Comparison of ENCODE assay signal across 18 cellular contexts in the genomic region with DNA sequence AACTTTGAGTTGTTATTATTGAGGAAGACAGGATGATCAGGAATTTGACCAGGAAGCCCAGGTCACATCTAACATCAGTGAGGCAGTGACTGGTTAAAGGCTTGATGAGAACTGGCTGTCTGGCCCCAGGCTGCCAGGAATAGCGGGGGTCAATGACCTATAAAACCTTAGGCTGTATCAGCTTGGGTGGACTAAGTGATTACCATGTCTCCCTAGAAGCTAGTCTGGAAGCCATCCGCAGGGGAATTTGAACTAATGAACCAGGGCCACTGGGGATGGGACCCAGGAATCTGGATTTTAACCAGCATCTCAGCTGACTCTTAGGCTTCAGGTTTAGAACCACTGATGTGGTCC. TPM values are rescaled to one million over a fixed set of nuclear protein-coding genes. Genes with fewer than 3 reads are reported as not detected.
DNase-seq lines count a peak whose midpoint lies in the region; ATAC-seq and TF ChIP-seq lines count a peak whose summit lies in the region.
"Had no signal": no experiment of that assay in that cellular context is flagged by ENCODE, and none has a peak within 500 bp of the region (broad histone marks: within the 10 kb centered on the region; RNA-seq: fewer than 3 reads in every experiment).

No MANE protein-coding gene starts in this region.

- H3K36me3 ChIP-seq in osteoblast (ENCODE audit: insufficient read depth, low read length) (no peaks in the 10 kb centered on the region), tibial nerve (no peaks in the 10 kb centered on the region)
- H3K36me3 ChIP-seq: BLaER1 treated with 17β-estradiol and CSF1 and Interleukin-3, amounts not matched to agents 10 nM and 100 nM had no signal

- POLR2A ChIA-PET in HEK293T (lab: Yijun Ruan, JAX) = no interaction called here

- TF ChIP-seq EP300 in tibial nerve (IDR thresholded peaks at IDR 0.05) = no peak

- CTCF ChIA-PET in HEK293T (lab: Yijun Ruan, JAX) = interaction anchor here (2.9 kb wide), 1 partner anchor 13 kb away, joined by 15 read pairs; no protein-coding TSS in a partner anchor

- no peak for ATAC-seq in GM21717 (IDR thresholded peaks at IDR 0.05; ENCODE audit: unreplicated experiment)
- no peak for ATAC-seq in GM21529 (IDR thresholded peaks at IDR 0.05; ENCODE audit: unreplicated experiment)
- ATAC-seq: naive thymus-derived CD4-positive, alpha-beta T cell; stimulated activated naive CD8-positive, alpha-beta T cell treated with anti-CD3 and anti-CD28 coated beads, Interleukin-15, Interleukin-2, amounts not matched to agents 100 U/mL and 50 U/mL, for 24 hours had no signal

- H4K20me1 ChIP-seq in osteoblast (ENCODE audit: insufficient read depth, low read length) = no peaks in the 10 kb centered on the region
- H4K20me1 ChIP-seq: BLaER1 treated with 17β-estradiol and CSF1 and Interleukin-3, amounts not matched to agents 10 nM and 100 nM had no signal

- H3K27ac ChIP-seq in adipose tissue (ENCODE audit: low read depth, low read length) (peak overlapping the region; percentile 13), osteoblast (ENCODE audit: low read depth, low read length) (peak overlapping the region; percentile 50), tibial nerve (peak overlapping the region; percentile 59 to 94 (median 87))
- H3K27ac ChIP-seq: BLaER1 treated with 17β-estradiol and CSF1 and Interleukin-3, amounts not matched to agents 10 nM and 100 nM; SK-N-MC had no signal

- peak; percentile 40 for DNase-seq in fibroblast of villous mesenchyme (ENCODE audit: low read depth)
- DNase-seq in osteoblast (ENCODE audit: insufficient read length, low spot score, missing footprints) = no peak
- no peak for DNase-seq in tibial nerve (ENCODE audit: low spot score in 2 of 2)
- DNase-seq in HEK293T (ENCODE audit: extremely low spot score) = no peak
- DNase-seq in activated CD4-positive, CD25-positive, alpha-beta regulatory T cell (lab: John Stamatoyannopoulos, UW) = no peak
- DNase-seq: activated gamma-delta T cell; endodermal cell; KBM-7; kidney glomerular epithelial cell; naive thymus-derived CD4-positive, alpha-beta T cell; NCI-H1105; NCI-H446; stimulated activated naive CD8-positive, alpha-beta T cell treated with anti-CD3 and anti-CD28 coated beads, Interleukin-15, Interleukin-2, amounts not matched to agents 100 U/mL and 50 U/mL, for 24 hours had no signal

- H3K4me2 ChIP-seq in osteoblast (ENCODE audit: insufficient read depth, low read length) = no peak overlapping the region

- no peak overlapping the region for H3K4me3 ChIP-seq in fibroblast of villous mesenchyme (ENCODE audit: low read depth, low read length)
- no peak overlapping the region for H3K4me3 ChIP-seq in osteoblast (ENCODE audit: insufficient read depth, low read length)
- no peak overlapping the region for H3K4me3 ChIP-seq in tibial nerve
- H3K4me3 ChIP-seq: BLaER1 treated with 17β-estradiol and CSF1 and Interleukin-3, amounts not matched to agents 10 nM and 100 nM; SK-N-MC had no signal

- H3K9me3 ChIP-seq in osteoblast (ENCODE audit: low read depth, low read length) (no peaks in the 10 kb centered on the region), tibial nerve (no peaks in the 10 kb centered on the region)

- H3K27me3 ChIP-seq in osteoblast (ENCODE audit: insufficient read depth, low read length) (no peaks in the 10 kb centered on the region), tibial nerve (no peaks in the 10 kb centered on the region)
- H3K27me3 ChIP-seq: BLaER1 treated with 17β-estradiol and CSF1 and Interleukin-3, amounts not matched to agents 10 nM and 100 nM had no signal

- H2AFZ ChIP-seq in osteoblast (ENCODE audit: low read length) = peak overlapping the region; percentile 35

- peaks cover 17% of the 10 kb centered on the region for H3K4me1 ChIP-seq in osteoblast (ENCODE audit: insufficient read depth, low read length)
- peaks cover 0 to 76% (median 38%) of the 10 kb centered on the region in 4 donors for H3K4me1 ChIP-seq in tibial nerve

- no peak for TF ChIP-seq CTCF in fibroblast of villous mesenchyme (IDR thresholded peaks at IDR 0.05; ENCODE audit: insufficient read depth, low read depth, low read length)
- no peak for TF ChIP-seq CTCF in osteoblast (IDR thresholded peaks at IDR 0.05; ENCODE audit: extremely low read depth, low read depth, low read length)
- no peak for TF ChIP-seq CTCF in tibial nerve (IDR thresholded peaks at IDR 0.05)

- H3K79me2 ChIP-seq in osteoblast (ENCODE audit: insufficient read depth, low read length) = no peaks in the 10 kb centered on the region

- 83 to 86% (median 86%) methylated on average over 2 of the region's 2 CpGs for WGBS in adipose tissue, 3 donors
- 73 to 77% methylated on average over 2 of the region's 2 CpGs for WGBS in tibial nerve, 2 donors

- no peak for TF ChIP-seq POLR2A in tibial nerve (IDR thresholded peaks at IDR 0.05)

TF ChIP-seq in HEK293T, 16 proteins besides CTCF, POLR2A, EP300 and RAD21:
- no peak for TF ChIP-seq L3MBTL2 (conservative IDR thresholded peaks at IDR 0.05)
- TF ChIP-seq FOXK2 (IDR thresholded peaks at IDR 0.05) = no peak
- TF ChIP-seq ARNT (IDR thresholded peaks at IDR 0.05) = no peak
- no peak for TF ChIP-seq BHLHE40 (IDR thresholded peaks at IDR 0.05; ENCODE audit: borderline replicate concordance)
- TF ChIP-seq SP1 (IDR thresholded peaks at IDR 0.05) = no peak
- TF ChIP-seq FOXM1 (IDR thresholded peaks at IDR 0.05; ENCODE audit: borderline replicate concordance) = no peak
- TF ChIP-seq HDGF (IDR thresholded peaks at IDR 0.05; ENCODE audit: borderline replicate concordance) = no peak
- TF ChIP-seq SUZ12 (IDR thresholded peaks at IDR 0.05) = no peak
- no peak for TF ChIP-seq ELF4 (IDR thresholded peaks at IDR 0.05)
- TF ChIP-seq, protein P1, sequence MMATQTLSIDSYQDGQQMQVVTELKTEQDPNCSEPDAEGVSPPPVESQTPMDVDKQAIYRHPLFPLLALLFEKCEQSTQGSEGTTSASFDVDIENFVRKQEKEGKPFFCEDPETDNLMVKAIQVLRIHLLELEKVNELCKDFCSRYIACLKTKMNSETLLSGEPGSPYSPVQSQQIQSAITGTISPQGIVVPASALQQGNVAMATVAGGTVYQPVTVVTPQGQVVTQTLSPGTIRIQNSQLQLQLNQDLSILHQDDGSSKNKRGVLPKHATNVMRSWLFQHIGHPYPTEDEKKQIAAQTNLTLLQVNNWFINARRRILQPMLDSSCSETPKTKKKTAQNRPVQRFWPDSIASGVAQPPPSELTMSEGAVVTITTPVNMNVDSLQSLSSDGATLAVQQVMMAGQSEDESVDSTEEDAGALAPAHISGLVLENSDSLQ (IDR thresholded peaks at IDR 0.05) = no peak
- TF ChIP-seq ZNF384 (IDR thresholded peaks at IDR 0.05) = no peak
- no peak for TF ChIP-seq LEF1 (IDR thresholded peaks at IDR 0.05; ENCODE audit: borderline replicate concordance)
- no peak for TF ChIP-seq CTBP1 (IDR thresholded peaks at IDR 0.05; ENCODE audit: borderline replicate concordance)
- no peak for TF ChIP-seq FOXA1 (IDR thresholded peaks at IDR 0.05)
- no peak for TF ChIP-seq NFRKB (IDR thresholded peaks at IDR 0.05)
- no peak for TF ChIP-seq TARDBP (IDR thresholded peaks at IDR 0.05)

RNA-seq across cellular contexts. Expression of a gene that starts 56.6 kb away (rescaled TPM):
- polyA plus RNA-seq in adipose tissue = 10 to 100 TPM in 1 of 3 donors, 1 to 10 TPM in 2; 5.8 to 17.9 (median 9.6) TPM
- total RNA-seq in fibroblast of villous mesenchyme (35.8 and 59.2 TPM in 2 replicates), osteoblast (43.6 and 64.8 TPM in 2 replicates), tibial nerve (10 to 100 TPM in 3 of 4 donors, 1 to 10 TPM in 1; 8.8 to 24.9 (median 24.0) TPM)

Comparison
In these comparisons a context has a peak if more than half of its experiments do, and no peak if none do; other contexts are left out.
1. H3K27ac ChIP-seq: peak in every context shown above with its lines; median percentile 87 in tibial nerve; 50 in osteoblast; 13 in adipose tissue.